In the genomic region with DNA sequence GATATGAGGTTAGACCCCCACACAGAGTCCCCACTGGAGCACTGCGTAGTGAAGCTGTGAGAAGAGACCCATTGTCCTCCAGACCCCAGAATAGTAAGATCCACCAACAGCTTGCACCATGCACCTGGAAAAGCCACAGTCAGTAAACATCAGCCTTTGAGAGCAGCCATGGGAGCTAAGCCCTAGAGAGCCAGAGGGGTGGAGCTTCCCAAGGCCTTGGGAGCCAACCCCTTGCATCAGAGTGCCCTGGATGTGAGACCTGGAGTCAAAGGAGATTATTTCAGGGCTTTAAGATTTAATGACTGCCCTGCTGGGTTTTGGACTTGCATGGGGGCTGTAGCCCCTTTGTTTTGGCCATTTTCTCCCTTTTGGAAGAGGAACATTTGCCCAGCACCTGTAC, we compare ENCODE assay signal across 9 cellular contexts. TPM values are rescaled to one million over a fixed set of nuclear protein-coding genes. Genes with fewer than 3 reads are reported as not detected.
"Had no signal": no experiment of that assay in that cellular context is flagged by ENCODE, and none has a peak within 500 bp of the region (broad histone marks: within the 10 kb centered on the region; RNA-seq: fewer than 3 reads in every experiment).

No MANE protein-coding gene starts in this region.

- ATAC-seq: GM12878 had no signal

- H3K4me3 ChIP-seq: GM12878 had no signal

- FAIRE-seq: G401.6, GM12878, GM12891, GM12892, GM18507, GM19239 had no signal

- DNase-seq: GDM1, GF-D8 had no signal

RNA-seq across cellular contexts. Expression of gene HSD17B13, which starts 35.7 kb away (rescaled TPM):
- total RNA-seq: G401 had no signal
